Comparison of ENCODE assay signal across 8 cellular contexts in the genomic region with DNA sequence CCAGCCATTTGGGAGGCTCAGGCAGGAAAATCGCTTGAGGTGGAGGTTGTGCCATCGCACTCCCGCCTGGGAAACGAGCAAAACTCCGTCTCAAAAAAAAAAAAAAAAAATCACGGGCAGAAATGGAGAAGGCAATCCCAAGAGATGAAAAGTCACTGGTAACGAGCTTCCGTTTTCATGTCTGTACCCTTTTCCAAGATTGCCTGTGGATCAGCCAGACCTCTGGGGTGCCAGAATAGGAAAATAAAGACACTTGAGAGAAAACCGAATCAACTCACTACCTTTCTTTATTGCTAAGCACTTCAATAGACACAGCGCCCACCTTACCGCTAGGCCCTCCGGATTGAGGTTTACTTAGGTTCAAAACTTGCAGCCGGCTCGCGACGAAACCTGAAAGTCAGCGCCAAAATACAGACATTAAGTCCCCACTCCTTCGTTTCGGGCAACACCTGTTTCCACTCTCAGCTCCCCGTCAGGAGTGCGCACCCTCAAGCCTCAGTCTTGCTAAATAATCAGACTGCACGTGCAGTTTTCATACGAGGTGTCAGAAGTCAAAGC. TPM values are rescaled to one million over a fixed set of nuclear protein-coding genes. Genes with fewer than 3 reads are reported as not detected.
A peak's percentile ranks its signal among the peaks of the same experiment; 100 is the strongest.
DNase-seq lines count a peak whose midpoint lies in the region; ATAC-seq, FAIRE-seq and TF ChIP-seq lines count a peak whose summit lies in the region.

No MANE protein-coding gene starts in this region.

- TF ChIP-seq CTCF in K562 (IDR thresholded peaks at IDR 0.05 in 2 of 3, conservative IDR thresholded peaks at IDR 0.05 in 1 of 3; ENCODE audit: insufficient read depth in 2 of 3, low read depth in 1 of 3, low read length in 3 of 3): no peak
- no peak for TF ChIP-seq CTCF in vagina (IDR thresholded peaks at IDR 0.05)

- no peak; the same call in 1 of the 2 replicates for TF ChIP-seq POLR2A in K562 (conservative IDR thresholded peaks at IDR 0.05)
- no peak for TF ChIP-seq POLR2A in vagina (IDR thresholded peaks at IDR 0.05)

- no peak for FAIRE-seq in K562 (lab: Jason Lieb, UNC)

- H3K9me3 ChIP-seq in HUES48 (ENCODE audit: control insufficient read depth, insufficient read depth, low read length) (no peaks in the 10 kb centered on the region), K562 (replicated peaks; ENCODE audit: control insufficient read depth, insufficient read depth, low read depth, low read length) (no peaks in the 10 kb centered on the region), mesodermal cell (ENCODE audit: control insufficient read depth, low read length) (no peaks in the 10 kb centered on the region), vagina (no peaks in the 10 kb centered on the region)

- in situ Hi-C loops in K562 (cut with MboI): no loop called here

- TF ChIP-seq EP300 in K562 (IDR thresholded peaks at IDR 0.05; ENCODE audit: low read length): no peak

- H3K4me3 ChIP-seq in ACC112 (ENCODE audit: low read depth, low read length) (peak overlapping the region; percentile 98), HUES48 (ENCODE audit: low read depth, low read length) (peak overlapping the region; percentile 96), K562 (peak overlapping the region; percentile 55), mesodermal cell (ENCODE audit: extremely low read depth, insufficient read depth, low read length, poor library complexity, severe bottlenecking) (peak overlapping the region; percentile 67), vagina (peak overlapping the region; percentile 69 to 90)

- peak overlapping the region; percentile 99 for H3K9ac ChIP-seq in HUES48 (ENCODE audit: low read depth, low read length)
- peak overlapping the region; percentile 90 to 100 for H3K9ac ChIP-seq in K562 (ENCODE audit: insufficient read depth in 1 of 2, low read depth in 2 of 2, low read length in 2 of 2)

- no peak overlapping the region for H2AFZ ChIP-seq in ACC112 (ENCODE audit: low read length, unreplicated experiment)
- no peak overlapping the region for H2AFZ ChIP-seq in K562 (ENCODE audit: low read depth, low read length)

- ATAC-seq in K562 (no peak), GM18858 (IDR thresholded peaks at IDR 0.05; ENCODE audit: unreplicated experiment) (no peak)

- H3K27me3 ChIP-seq in ACC112 (ENCODE audit: insufficient read depth, low read length) (no peaks in the 10 kb centered on the region), HUES48 (ENCODE audit: control insufficient read depth, insufficient read depth, low read length) (no peaks in the 10 kb centered on the region), K562 (ENCODE audit: control insufficient read depth in 2 of 2, insufficient read depth in 2 of 2, low read length in 2 of 2) (no peaks in the 10 kb centered on the region), vagina (no peaks in the 10 kb centered on the region)

- peaks cover 61% of the 10 kb centered on the region for H4K20me1 ChIP-seq in K562 (replicated peaks; ENCODE audit: control insufficient read depth, insufficient read depth, low read length)

- peaks cover 27% of the 10 kb centered on the region for H3K9me1 ChIP-seq in K562 (ENCODE audit: control insufficient read depth, insufficient read depth, low read length)

- H3K36me3 ChIP-seq in ACC112 (ENCODE audit: insufficient read depth, low read length): peaks cover 30% of the 10 kb centered on the region
- peaks cover 39% of the 10 kb centered on the region for H3K36me3 ChIP-seq in HUES48 (ENCODE audit: control insufficient read depth, insufficient read depth, low read length)
- peaks cover 55% of the 10 kb centered on the region for H3K36me3 ChIP-seq in K562 (ENCODE audit: control insufficient read depth, insufficient read depth, low read length)
- peaks cover 41% of the 10 kb centered on the region for H3K36me3 ChIP-seq in mesodermal cell (ENCODE audit: control insufficient read depth, insufficient read depth, low read length)
- no peaks in the 10 kb centered on the region for H3K36me3 ChIP-seq in vagina

- H3K27ac ChIP-seq in ACC112 (ENCODE audit: low read depth, low read length) (peak overlapping the region; percentile 61), HUES48 (ENCODE audit: low read depth, low read length) (peak overlapping the region; percentile 97), K562 (ENCODE audit: extremely low read depth, low read depth, low read length) (peak overlapping the region; percentile 82), mesodermal cell (ENCODE audit: low read depth, low read length, severe bottlenecking) (no peak overlapping the region), vagina (peak overlapping the region; percentile 58)

- intact Hi-C loops in K562 (cut with micrococcal nuclease) (loop anchor here (2.0 kb wide), 1 partner anchor 96 kb away; a partner anchor contains a TSS), vagina (cut with DNase I) (loop anchor here (10.0 kb wide), 1 partner anchor 360 kb away; a partner anchor contains a TSS)

- TF ChIP-seq RAD21 in K562 (CRISPR knock-in tag; conservative IDR thresholded peaks at IDR 0.05 in 1 of 2, IDR thresholded peaks at IDR 0.05 in 1 of 2): no peak

- CTCF ChIA-PET in K562 (lab: Yijun Ruan, JAX; ENCODE audit: low intra/inter-chr PET ratio): interaction anchor here (0.7 to 2.3 kb wide), 3 partner anchors 114 to 131 kb away, joined by 3 to 15 read pairs (median 4); no protein-coding TSS in a partner anchor

- TSS peak; percentile 86 for BruUV-seq in K562 (replicated peaks; lab: Mats Ljungman, UMichigan)

- no peak for DNase-seq in K562 (ENCODE audit: extremely low read depth in 1 of 4, low spot score in 3 of 4)
- DNase-seq in vagina (ENCODE audit: extremely low spot score in 2 of 2): no peak
- no peak for DNase-seq in NOMO-1 treated with dmso at 0.1 percent for 144 hours (lab: John Stamatoyannopoulos, UW; ENCODE audit: unreplicated experiment)
- no peak for DNase-seq in hepatic stellate cell (ENCODE audit: low spot score)

- POLR2A ChIA-PET in K562 (lab: Yijun Ruan, JAX): interaction anchor here (0.6 to 5.1 kb wide), 45 partner anchors 10 to 847 kb away, joined by 3 to 77 read pairs (median 6); a partner anchor contains a TSS

- 2% methylated on average over 21 of the region's 23 CpGs for WGBS in K562 (ENCODE audit: insufficient coverage, low coverage, missing lambda C conversion rate)
- 1% methylated on average over 21 to 22 of the region's 23 CpGs for WGBS in mesodermal cell (ENCODE audit: insufficient coverage in 2 of 2), 2 experiments

- peaks cover 52% of the 10 kb centered on the region for H3K4me1 ChIP-seq in ACC112 (ENCODE audit: control insufficient read depth, insufficient read depth, low read length, unreplicated experiment)
- H3K4me1 ChIP-seq in HUES48 (ENCODE audit: control insufficient read depth, insufficient read depth, low read length): peaks cover 30% of the 10 kb centered on the region
- peaks cover 29 to 71% of the 10 kb centered on the region in 2 experiments; a peak in 4 of 5 replicates for H3K4me1 ChIP-seq in K562 (replicated peaks in 1 of 2; ENCODE audit: control insufficient read depth in 2 of 2, insufficient read depth in 2 of 2, low read length in 2 of 2)
- H3K4me1 ChIP-seq in mesodermal cell (ENCODE audit: control insufficient read depth, insufficient read depth, low read length, poor library complexity, severe bottlenecking): peaks cover 58% of the 10 kb centered on the region
- peaks cover 89% of the 10 kb centered on the region for H3K4me1 ChIP-seq in vagina

- H3K79me2 ChIP-seq in ACC112 (ENCODE audit: control insufficient read depth, insufficient read depth, low read length, unreplicated experiment) (peaks cover 77% of the 10 kb centered on the region), K562 (ENCODE audit: control insufficient read depth, insufficient read depth, low read length) (peaks cover 83% of the 10 kb centered on the region)

- peak overlapping the region; percentile 96 for H3K4me2 ChIP-seq in K562 (ENCODE audit: insufficient read depth, low read length)

RNA-seq across cellular contexts. Expression of a gene that starts 1.0 kb away (rescaled TPM):
- 31.9 and 110 TPM in 2 replicates for total RNA-seq in K562 (2011; cell fraction: chromatin; rRNA removed; ENCODE audit: low replicate concordance)
- total RNA-seq in K562 (2011; cell fraction: nucleolus; rRNA removed): 74.5 and 76.3 TPM in 2 replicates
- total RNA-seq in K562 (2011; cell fraction: nucleoplasm; rRNA removed): 45.7 and 51.9 TPM in 2 replicates
- total RNA-seq in K562 (2014; rRNA removed) (55.5 and 79.2 TPM in 2 replicates), K562 (2014; rRNA removed; fragmentation: Illumina TruSeq; extraction: Trizol) (24.3 and 29.9 TPM in 2 replicates), K562 (2015; rRNA removed; fragmentation: Illumina TruSeq; extraction: Trizol) (42.8 and 45.9 TPM in 2 replicates), K562 (2021) (109 and 113 TPM in 2 replicates), vagina (38.8 TPM)
- polyA plus RNA-seq in K562 (2011; rRNA removed) (41.6 and 61.6 TPM in 2 replicates), K562 (2014; fragmentation: Illumina TruSeq; extraction: Trizol) (40.8 and 76.8 TPM in 2 replicates), K562 (2014; fragmentation: Nextera tagmentation; extraction: Ambion mirVana) (1 to 10 TPM; 1.1 to 1.5 TPM), K562 (2014; rRNA removed) (55.5 and 63.3 TPM in 2 replicates)
- polyA plus RNA-seq in K562 (2011; cell fraction: cytosol; rRNA removed): 63.2 and 103 TPM in 2 replicates
- polyA plus RNA-seq in K562 (2011; cell fraction: nucleus; rRNA removed): 105 and 141 TPM in 2 replicates
- 99.7 and 110 TPM in 2 replicates for polyA plus RNA-seq in K562 (2012)
- polyA minus RNA-seq in K562 (2011; rRNA and poly(A)+ RNA removed): 24.9 and 30.1 TPM in 2 replicates
- polyA minus RNA-seq in K562 (2011; cell fraction: cytosol; rRNA and poly(A)+ RNA removed): 51.2 and 66.0 TPM in 2 replicates
- polyA minus RNA-seq in K562 (2011; cell fraction: nucleus; rRNA and poly(A)+ RNA removed): 25.8 and 29.9 TPM in 2 replicates
- polyA plus RNA-seq in mesodermal cell (2013, experiment 1 of 2): 71.0 TPM
- polyA plus RNA-seq in mesodermal cell (2013, experiment 2 of 2): 61.6 TPM

RNA-seq across cellular contexts. Expression of a gene that starts 6.2 kb away (rescaled TPM):
- 8.2 and 15.9 TPM in 2 replicates for total RNA-seq in K562 (2011; cell fraction: chromatin; rRNA removed; ENCODE audit: low replicate concordance)
- 15.8 and 18.8 TPM in 2 replicates for total RNA-seq in K562 (2011; cell fraction: nucleolus; rRNA removed)
- 11.4 and 14.5 TPM in 2 replicates for total RNA-seq in K562 (2011; cell fraction: nucleoplasm; rRNA removed)
- 2.9 and 3.5 TPM in 2 replicates for total RNA-seq in K562 (2014; rRNA removed)
- total RNA-seq in K562 (2014; rRNA removed; fragmentation: Illumina TruSeq; extraction: Trizol): 0.58 and 0.77 TPM in 2 replicates
- 0.94 and 1.8 TPM in 2 replicates for total RNA-seq in K562 (2015; rRNA removed; fragmentation: Illumina TruSeq; extraction: Trizol)
- total RNA-seq in K562 (2021): 3.0 and 3.1 TPM in 2 replicates
- polyA plus RNA-seq in K562 (2011; rRNA removed): 5.3 and 13.0 TPM in 2 replicates
- polyA plus RNA-seq in K562 (2011; cell fraction: cytosol; rRNA removed): 4.8 and 7.7 TPM in 2 replicates
- polyA plus RNA-seq in K562 (2011; cell fraction: nucleus; rRNA removed): 65.3 and 85.4 TPM in 2 replicates
- 6.6 and 10.4 TPM in 2 replicates for polyA plus RNA-seq in K562 (2012)
- polyA plus RNA-seq in K562 (2014; fragmentation: Illumina TruSeq; extraction: Trizol): 2.1 and 2.2 TPM in 2 replicates
- polyA plus RNA-seq in K562 (2014; fragmentation: Nextera tagmentation; extraction: Ambion mirVana): under 1 TPM; 0.25 to 0.63 TPM
- 3.8 and 6.1 TPM in 2 replicates for polyA plus RNA-seq in K562 (2014; rRNA removed)
- polyA minus RNA-seq in K562 (2011; rRNA and poly(A)+ RNA removed): 1.2 and 2.2 TPM in 2 replicates
- 1.8 TPM in 1 of 2 replicates, not detected in the other for polyA minus RNA-seq in K562 (2011; cell fraction: cytosol; rRNA and poly(A)+ RNA removed)
- polyA minus RNA-seq in K562 (2011; cell fraction: nucleus; rRNA and poly(A)+ RNA removed): 4.6 and 8.0 TPM in 2 replicates
- polyA plus RNA-seq in mesodermal cell (2013, experiment 1 of 2): 1.4 TPM
- 1.2 TPM for polyA plus RNA-seq in mesodermal cell (2013, experiment 2 of 2)
- total RNA-seq in vagina: 1.5 TPM

RNA-seq across cellular contexts. Expression of a gene that starts 18.9 kb away (rescaled TPM):
- total RNA-seq in K562 (2011; cell fraction: chromatin; rRNA removed; ENCODE audit: low replicate concordance): 153 and 616 TPM in 2 replicates
- 429 and 449 TPM in 2 replicates for total RNA-seq in K562 (2011; cell fraction: nucleolus; rRNA removed)
- total RNA-seq in K562 (2011; cell fraction: nucleoplasm; rRNA removed): 168 and 178 TPM in 2 replicates
- 35.9 and 37.1 TPM in 2 replicates for total RNA-seq in K562 (2014; rRNA removed)
- total RNA-seq in K562 (2014; rRNA removed; fragmentation: Illumina TruSeq; extraction: Trizol): 4.5 and 7.0 TPM in 2 replicates
- 20.2 and 23.9 TPM in 2 replicates for total RNA-seq in K562 (2015; rRNA removed; fragmentation: Illumina TruSeq; extraction: Trizol)
- 65.5 and 93.5 TPM in 2 replicates for total RNA-seq in K562 (2021)
- polyA plus RNA-seq in K562 (2011; rRNA removed): 12.6 and 21.4 TPM in 2 replicates
- polyA plus RNA-seq in K562 (2011; cell fraction: cytosol; rRNA removed): 19.4 and 51.6 TPM in 2 replicates
- 204 and 342 TPM in 2 replicates for polyA plus RNA-seq in K562 (2011; cell fraction: nucleus; rRNA removed)
- 41.5 and 96.4 TPM in 2 replicates for polyA plus RNA-seq in K562 (2012)
- polyA plus RNA-seq in K562 (2014; fragmentation: Illumina TruSeq; extraction: Trizol): 6.9 and 21.8 TPM in 2 replicates
- under 1 TPM; 0.23 to 0.28 TPM for polyA plus RNA-seq in K562 (2014; fragmentation: Nextera tagmentation; extraction: Ambion mirVana)
- polyA plus RNA-seq in K562 (2014; rRNA removed): 42.3 and 54.4 TPM in 2 replicates
- polyA minus RNA-seq in K562 (2011; rRNA and poly(A)+ RNA removed): 11.9 and 18.2 TPM in 2 replicates
- polyA minus RNA-seq in K562 (2011; cell fraction: cytosol; rRNA and poly(A)+ RNA removed): 46.2 and 53.6 TPM in 2 replicates
- polyA minus RNA-seq in K562 (2011; cell fraction: nucleus; rRNA and poly(A)+ RNA removed): 87.5 and 110 TPM in 2 replicates
- polyA plus RNA-seq in mesodermal cell (2013, experiment 1 of 2): 57.7 TPM
- 42.3 TPM for polyA plus RNA-seq in mesodermal cell (2013, experiment 2 of 2)
- total RNA-seq in vagina: 153 TPM

RNA-seq across cellular contexts. Expression of a gene that starts 41.8 kb away (rescaled TPM):
- 3.2 and 16.5 TPM in 2 replicates for total RNA-seq in K562 (2011; cell fraction: chromatin; rRNA removed; ENCODE audit: low replicate concordance)
- 11.3 and 11.6 TPM in 2 replicates for total RNA-seq in K562 (2011; cell fraction: nucleolus; rRNA removed)
- total RNA-seq in K562 (2011; cell fraction: nucleoplasm; rRNA removed): 3.2 and 5.9 TPM in 2 replicates
- total RNA-seq in K562 (2014; rRNA removed) (1.5 and 2.6 TPM in 2 replicates), K562 (2014; rRNA removed; fragmentation: Illumina TruSeq; extraction: Trizol) (0.10 and 0.15 TPM in 2 replicates), K562 (2015; rRNA removed; fragmentation: Illumina TruSeq; extraction: Trizol) (0.68 and 1.7 TPM in 2 replicates), K562 (2021) (4.5 and 7.0 TPM in 2 replicates), vagina (0.25 TPM)
- polyA plus RNA-seq in K562 (2011; rRNA removed) (0.84 and 1.9 TPM in 2 replicates), K562 (2014; fragmentation: Illumina TruSeq; extraction: Trizol) (0.28 and 0.73 TPM in 2 replicates), K562 (2014; fragmentation: Nextera tagmentation; extraction: Ambion mirVana) (not detected), K562 (2014; rRNA removed) (3.1 and 3.7 TPM in 2 replicates)
- polyA plus RNA-seq in K562 (2011; cell fraction: cytosol; rRNA removed): 1.4 and 1.9 TPM in 2 replicates
- 6.6 and 12.7 TPM in 2 replicates for polyA plus RNA-seq in K562 (2011; cell fraction: nucleus; rRNA removed)
- polyA plus RNA-seq in K562 (2012): 1.7 and 2.9 TPM in 2 replicates
- polyA minus RNA-seq in K562 (2011; rRNA and poly(A)+ RNA removed): 0.32 and 0.90 TPM in 2 replicates
- 1.1 and 1.5 TPM in 2 replicates for polyA minus RNA-seq in K562 (2011; cell fraction: cytosol; rRNA and poly(A)+ RNA removed)
- polyA minus RNA-seq in K562 (2011; cell fraction: nucleus; rRNA and poly(A)+ RNA removed): 2.0 and 2.2 TPM in 2 replicates
- 1.9 TPM for polyA plus RNA-seq in mesodermal cell (2013, experiment 1 of 2)
- 1.8 TPM for polyA plus RNA-seq in mesodermal cell (2013, experiment 2 of 2)

RNA-seq across cellular contexts. Expression of a gene that starts 50.6 kb away (rescaled TPM):
- 73.3 and 236 TPM in 2 replicates for total RNA-seq in K562 (2011; cell fraction: chromatin; rRNA removed; ENCODE audit: low replicate concordance)
- 205 and 257 TPM in 2 replicates for total RNA-seq in K562 (2011; cell fraction: nucleolus; rRNA removed)
- 108 and 122 TPM in 2 replicates for total RNA-seq in K562 (2011; cell fraction: nucleoplasm; rRNA removed)
- total RNA-seq in K562 (2014; rRNA removed) (83.0 and 110 TPM in 2 replicates), K562 (2014; rRNA removed; fragmentation: Illumina TruSeq; extraction: Trizol) (2.6 and 4.3 TPM in 2 replicates), K562 (2015; rRNA removed; fragmentation: Illumina TruSeq; extraction: Trizol) (15.7 and 16.0 TPM in 2 replicates), K562 (2021) (79.1 and 85.0 TPM in 2 replicates), vagina (51.6 TPM)
- polyA plus RNA-seq in K562 (2011; rRNA removed) (76.1 and 91.6 TPM in 2 replicates), K562 (2014; fragmentation: Illumina TruSeq; extraction: Trizol) (43.3 and 74.6 TPM in 2 replicates), K562 (2014; fragmentation: Nextera tagmentation; extraction: Ambion mirVana) (1 to 10 TPM; 1.5 to 9.8 TPM), K562 (2014; rRNA removed) (116 TPM in 2 replicates)
- 165 and 312 TPM in 2 replicates for polyA plus RNA-seq in K562 (2011; cell fraction: cytosol; rRNA removed)
- 329 and 477 TPM in 2 replicates for polyA plus RNA-seq in K562 (2011; cell fraction: nucleus; rRNA removed)
- polyA plus RNA-seq in K562 (2012): 71.4 and 87.7 TPM in 2 replicates
- 19.6 and 40.3 TPM in 2 replicates for polyA minus RNA-seq in K562 (2011; rRNA and poly(A)+ RNA removed)
- polyA minus RNA-seq in K562 (2011; cell fraction: cytosol; rRNA and poly(A)+ RNA removed): 53.2 and 86.4 TPM in 2 replicates
- 96.5 and 139 TPM in 2 replicates for polyA minus RNA-seq in K562 (2011; cell fraction: nucleus; rRNA and poly(A)+ RNA removed)
- polyA plus RNA-seq in mesodermal cell (2013, experiment 1 of 2): 50.6 TPM
- polyA plus RNA-seq in mesodermal cell (2013, experiment 2 of 2): 45.8 TPM
